In genomic region chr22:30890689-30891442, GRCh38 we compare ENCODE assay signal across 8 cellular contexts.
DNase-seq lines count a peak whose midpoint lies in the region; ATAC-seq and TF ChIP-seq lines count a peak whose summit lies in the region.

No MANE protein-coding gene starts in this region.

- H3K36me3 Mint-ChIP-seq in Calu3 (ENCODE audit: insufficient read depth, unreplicated experiment): no peaks in the 10 kb centered on the region

- peak; percentile 87 for TF ChIP-seq CTCF in Calu3 (IDR thresholded peaks at IDR 0.05; ENCODE audit: unreplicated experiment)
- peak; percentile 77 for TF ChIP-seq CTCF in KMS-11 (conservative IDR thresholded peaks at IDR 0.05; ENCODE audit: low read depth, low read length)
- TF ChIP-seq CTCF in retinal pigment epithelial cell (conservative IDR thresholded peaks at IDR 0.05; ENCODE audit: low read depth, low read length): peak; percentile 89

- H3K27me3 ChIP-seq in KMS-11 (ENCODE audit: insufficient read depth, low read depth): no peaks in the 10 kb centered on the region

- H4K20me1 ChIP-seq in KMS-11 (ENCODE audit: insufficient read depth): no peaks in the 10 kb centered on the region

- no peak overlapping the region for H3K27ac Mint-ChIP-seq in Calu3 (ENCODE audit: unreplicated experiment)

- no peak overlapping the region for H3K9ac ChIP-seq in KMS-11

- CTCF ChIA-PET in Calu3 (lab: Charles Lee): interaction anchor here (0.6 to 1.6 kb wide), 9 partner anchors 39 to 255 kb away, joined by 3 to 11 read pairs (median 3); partner anchors contain the start of gene SLC35E4

- intact Hi-C loops in Calu3 (cut with micrococcal nuclease; ENCODE audit: unreplicated experiment): loop anchor here (5.0 kb wide), 1 partner anchor 129 kb away; no protein-coding TSS in a partner anchor

- DNase-seq in Calu3 (peak; percentile 70), activated T-cell treated with anti-CD3 and anti-CD28 coated beads for 4 hours (peak; percentile 5), glomerular visceral epithelial cell (ENCODE audit: extremely low spot score) (peak; percentile 13), retinal pigment epithelial cell (ENCODE audit: low read depth) (no peak)

- no peak overlapping the region for H3K4me3 Mint-ChIP-seq in Calu3 (ENCODE audit: low read depth, unreplicated experiment)

- no peaks in the 10 kb centered on the region for H3K9me3 Mint-ChIP-seq in Calu3 (ENCODE audit: low read depth, unreplicated experiment)

- no peak overlapping the region for H3K4me3 ChIP-seq in KMS-11 (IDR thresholded peaks at IDR 0.05; ENCODE audit: insufficient read depth, low read depth, low read length)
- H3K4me3 ChIP-seq in retinal pigment epithelial cell (ENCODE audit: low read length): no peak overlapping the region

- H3K4me1 Mint-ChIP-seq in Calu3 (ENCODE audit: low read depth, unreplicated experiment): no peaks in the 10 kb centered on the region

- BruUV-seq in Calu3 (replicated peaks; lab: Mats Ljungman, UMichigan): no TSS peak

- H3K36me3 ChIP-seq in KMS-11 (ENCODE audit: insufficient read depth): no peaks in the 10 kb centered on the region

- no peak overlapping the region for H2AFZ ChIP-seq in KMS-11 (ENCODE audit: low read depth)

- no peak overlapping the region for H3K4me2 ChIP-seq in KMS-11

- ATAC-seq in GM21360 (IDR thresholded peaks at IDR 0.05; ENCODE audit: unreplicated experiment) (no peak), GM18505 (IDR thresholded peaks at IDR 0.05; ENCODE audit: unreplicated experiment) (no peak), GM18511 (IDR thresholded peaks at IDR 0.05; ENCODE audit: unreplicated experiment) (no peak)

- H3K79me2 ChIP-seq in KMS-11 (ENCODE audit: insufficient read depth, low read depth): no peaks in the 10 kb centered on the region

- no peak overlapping the region for H3K27ac ChIP-seq in KMS-11

- H3K27me3 Mint-ChIP-seq in Calu3 (ENCODE audit: unreplicated experiment): no peaks in the 10 kb centered on the region

- TF ChIP-seq POLR2A in GM18505 (IDR thresholded peaks at IDR 0.05; ENCODE audit: borderline replicate concordance, extremely low read depth, insufficient read depth, insufficient read length): no peak

- H3K4me1 ChIP-seq in KMS-11 (ENCODE audit: low read depth, poor library complexity, severe bottlenecking): no peaks in the 10 kb centered on the region
